Comparison of ENCODE assay signal across 8 cellular contexts in genomic region chr2:198657520-198658121, GRCh38.
DNase-seq lines count a peak whose midpoint lies in the region; ATAC-seq, FAIRE-seq and TF ChIP-seq lines count a peak whose summit lies in the region.
"Had no signal": no experiment of that assay in that cellular context is flagged by ENCODE, and none has a peak within 500 bp of the region (broad histone marks: within the 10 kb centered on the region; RNA-seq: fewer than 3 reads in every experiment).

No MANE protein-coding gene starts in this region.

- ATAC-seq in K562 (no peak), HG03565 (IDR thresholded peaks at IDR 0.05; ENCODE audit: unreplicated experiment) (no peak)

- peak; percentile 55 for TF ChIP-seq CTCF in GM12873 (IDR thresholded peaks at IDR 0.05; ENCODE audit: insufficient read depth, low read depth, low read length, missing control alignments)
- TF ChIP-seq CTCF in K562 (IDR thresholded peaks at IDR 0.05 in 2 of 3, conservative IDR thresholded peaks at IDR 0.05 in 1 of 3; ENCODE audit: insufficient read depth in 2 of 3, low read depth in 1 of 3, low read length in 3 of 3): peak in 1 of 3 experiments; percentile 15; a peak in 1 of 6 replicates
- TF ChIP-seq CTCF in neural cell (IDR thresholded peaks at IDR 0.05; ENCODE audit: poor library complexity, severe bottlenecking): peak; percentile 31

- FAIRE-seq in K562 (lab: Jason Lieb, UNC): no peak

- in situ Hi-C loops in K562 (cut with MboI): no loop called here

- TF ChIP-seq EP300 in K562 (IDR thresholded peaks at IDR 0.05; ENCODE audit: low read length) (no peak), neural cell (conservative IDR thresholded peaks at IDR 0.05; ENCODE audit: poor library complexity, severe bottlenecking) (no peak)

- no peak for TF ChIP-seq POLR2A in K562 (conservative IDR thresholded peaks at IDR 0.05)

- H2AFZ ChIP-seq in K562 (ENCODE audit: low read depth, low read length) (no peak overlapping the region), neural cell (ENCODE audit: low read depth, low read length) (no peak overlapping the region)

- H4K20me1 ChIP-seq in K562 (replicated peaks; ENCODE audit: control insufficient read depth, insufficient read depth, low read length) (no peaks in the 10 kb centered on the region), neural cell (ENCODE audit: insufficient read depth) (no peaks in the 10 kb centered on the region)

- CTCF ChIA-PET in K562 (lab: Yijun Ruan, JAX; ENCODE audit: low intra/inter-chr PET ratio): no interaction called here

- POLR2A ChIA-PET in K562 (lab: Yijun Ruan, JAX): no interaction called here

- BruUV-seq in K562 (replicated peaks; lab: Mats Ljungman, UMichigan): no TSS peak

- no peaks in the 10 kb centered on the region for H3K27me3 ChIP-seq in K562 (ENCODE audit: control insufficient read depth in 2 of 2, insufficient read depth in 2 of 2, low read length in 2 of 2)
- H3K27me3 ChIP-seq in neural cell (ENCODE audit: insufficient read depth, low read depth, low read length): no peaks in the 10 kb centered on the region

- H3K9ac ChIP-seq in K562 (ENCODE audit: insufficient read depth in 1 of 2, low read depth in 2 of 2, low read length in 2 of 2): no peak overlapping the region
- no peak overlapping the region for H3K9ac ChIP-seq in neural cell (ENCODE audit: low read length)

- H3K79me2 ChIP-seq in K562 (ENCODE audit: control insufficient read depth, insufficient read depth, low read length): no peaks in the 10 kb centered on the region
- H3K79me2 ChIP-seq in neural cell (replicated peaks; ENCODE audit: insufficient read depth, low read length): no peaks in the 10 kb centered on the region

- H3K4me1 ChIP-seq in K562 (replicated peaks in 1 of 2; ENCODE audit: control insufficient read depth in 2 of 2, insufficient read depth in 2 of 2, low read length in 2 of 2): no peaks in the 10 kb centered on the region

- no peaks in the 10 kb centered on the region for H3K36me3 ChIP-seq in K562 (ENCODE audit: control insufficient read depth, insufficient read depth, low read length)
- no peaks in the 10 kb centered on the region for H3K36me3 ChIP-seq in neural cell (ENCODE audit: insufficient read depth, low read length)

- WGBS in K562 (ENCODE audit: insufficient coverage, low coverage, missing lambda C conversion rate): 0% methylated on average over 6 of the region's 6 CpGs

- H3K9me2 ChIP-seq in neural cell (ENCODE audit: insufficient read depth, low read length): no peaks in the 10 kb centered on the region

- no peak overlapping the region for H3K27ac ChIP-seq in K562 (ENCODE audit: extremely low read depth, low read depth, low read length)
- H3K27ac ChIP-seq in neural cell (ENCODE audit: low read length): no peak overlapping the region

- H3K4me3 ChIP-seq in K562 (no peak overlapping the region), neural cell (ENCODE audit: low read length) (no peak overlapping the region)

- no peaks in the 10 kb centered on the region for H3F3A ChIP-seq in neural cell (ENCODE audit: insufficient read depth, low read length, poor library complexity, severe bottlenecking)

- H3K9me1 ChIP-seq in K562 (ENCODE audit: control insufficient read depth, insufficient read depth, low read length): no peaks in the 10 kb centered on the region

- TF ChIP-seq RAD21 in K562 (CRISPR knock-in tag; conservative IDR thresholded peaks at IDR 0.05 in 1 of 2, IDR thresholded peaks at IDR 0.05 in 1 of 2): peak; percentile 29 to 34
- no peak for TF ChIP-seq RAD21 in neural cell (conservative IDR thresholded peaks at IDR 0.05)

- intact Hi-C loops in K562 (cut with micrococcal nuclease): no loop called here

- H3K4me2 ChIP-seq in K562 (ENCODE audit: insufficient read depth, low read length) (no peak overlapping the region), neural cell (ENCODE audit: low read length) (no peak overlapping the region)

- DNase-seq in NCI-H1048 (lab: John Stamatoyannopoulos, UW) (peak; percentile 7), K562 (ENCODE audit: extremely low read depth in 1 of 4, low spot score in 3 of 4) (peak in 3 of 4 experiments; percentile 1 to 6 (median 3)), islet precursor cell (no peak), NCI-H226 (no peak)
- DNase-seq: Right ventricle myocardium superior had no signal

- H3K9me3 ChIP-seq in K562 (replicated peaks; ENCODE audit: control insufficient read depth, insufficient read depth, low read depth, low read length) (no peaks in the 10 kb centered on the region), neural cell (ENCODE audit: low read length) (no peaks in the 10 kb centered on the region)

TF ChIP-seq in K562, 482 proteins besides CTCF, POLR2A, EP300 and RAD21 (continues in another document):
- no peak for TF ChIP-seq GTF2A2 (tag; IDR thresholded peaks at IDR 0.05)
- TF ChIP-seq E2F8 (IDR thresholded peaks at IDR 0.05; ENCODE audit: low read depth, partially characterized antibody): no peak
- no peak for TF ChIP-seq WHSC1 (IDR thresholded peaks at IDR 0.05; ENCODE audit: low read length)
- TF ChIP-seq KDM4B (IDR thresholded peaks at IDR 0.05; ENCODE audit: borderline replicate concordance in 2 of 2, low read depth in 1 of 2): no peak
- TF ChIP-seq ATF7 (IDR thresholded peaks at IDR 0.05): no peak
- no peak for TF ChIP-seq ZNF699 (CRISPR knock-in tag; IDR thresholded peaks at IDR 0.05; ENCODE audit: insufficient replicate concordance)
- TF ChIP-seq RBBP5 (IDR thresholded peaks at IDR 0.05; ENCODE audit: borderline replicate concordance, insufficient read depth, low read length, poor library complexity, severe bottlenecking): no peak
- TF ChIP-seq POLR3G (IDR thresholded peaks at IDR 0.05; ENCODE audit: extremely low read depth, insufficient read length, insufficient replicate concordance): no peak
- TF ChIP-seq ZNF586 (CRISPR knock-in tag; conservative IDR thresholded peaks at IDR 0.05): no peak
- no peak for TF ChIP-seq NCOA4 (IDR thresholded peaks at IDR 0.05; ENCODE audit: partially characterized antibody)
- TF ChIP-seq FOXA1 (IDR thresholded peaks at IDR 0.05; ENCODE audit: borderline replicate concordance): no peak
- TF ChIP-seq DNMT1 (IDR thresholded peaks at IDR 0.05): no peak
- no peak for TF ChIP-seq ZNF143 (CRISPR knock-in tag; IDR thresholded peaks at IDR 0.05)

TF ChIP-seq in neural cell, 6 proteins besides CTCF, POLR2A, EP300 and RAD21:
- peak; percentile 41 for TF ChIP-seq SMC3 (conservative IDR thresholded peaks at IDR 0.05; ENCODE audit: poor library complexity)
- no peak for TF ChIP-seq REST (IDR thresholded peaks at IDR 0.05; ENCODE audit: borderline replicate concordance)

Comparison
In these comparisons a context has a peak if more than half of its experiments do, and no peak if none do; other contexts are left out.
1. DNase-seq: peak in NCI-H1048 (single experiment) and K562 (3 of 4); none in islet precursor cell (single experiment) and NCI-H226 (single experiment).